Comparison of ENCODE assay signal across 18 cellular contexts in genomic region chr4:105135746-105136145, GRCh38. TPM values are rescaled to one million over a fixed set of nuclear protein-coding genes. Genes with fewer than 3 reads are reported as not detected.
DNase-seq lines count a peak whose midpoint lies in the region; ATAC-seq and TF ChIP-seq lines count a peak whose summit lies in the region.
"Had no signal": no experiment of that assay in that cellular context is flagged by ENCODE, and none has a peak within 500 bp of the region (broad histone marks: within the 10 kb centered on the region; RNA-seq: fewer than 3 reads in every experiment).

No MANE protein-coding gene starts in this region.

- H2AFZ ChIP-seq in mammary epithelial cell (ENCODE audit: low read depth, low read length) = no peak overlapping the region

- H3K27me3 ChIP-seq in neutrophil (no peaks in the 10 kb centered on the region), mammary epithelial cell (ENCODE audit: insufficient read depth, low read length) (no peaks in the 10 kb centered on the region)
- H3K27me3 ChIP-seq: ascending aorta, gastrocnemius medialis had no signal

- H3K9ac ChIP-seq in SK-N-MC (ENCODE audit: insufficient read length) = no peak overlapping the region
- no peak overlapping the region for H3K9ac ChIP-seq in mammary epithelial cell (ENCODE audit: insufficient read depth, low read length)

- WGBS in mammary epithelial cell (ENCODE audit: low coverage, missing lambda C conversion rate) = 89% methylated on average over 2 of the region's 2 CpGs

- no peak overlapping the region for H3K4me2 ChIP-seq in mammary epithelial cell (ENCODE audit: insufficient read depth, low read depth, low read length)

- peaks cover 38 to 39% of the 10 kb centered on the region in 2 experiments for H3K4me1 ChIP-seq in neutrophil (ENCODE audit: control insufficient read depth in 1 of 2, insufficient read depth in 1 of 2, low read depth in 1 of 2, low read length in 1 of 2)
- peaks cover 6% of the 10 kb centered on the region for H3K4me1 ChIP-seq in mammary epithelial cell (ENCODE audit: insufficient read depth, low read length)
- H3K4me1 ChIP-seq: ascending aorta, gastrocnemius medialis had no signal

- peak overlapping the region; percentile 40 for H3K4me3 ChIP-seq in SK-N-MC
- H3K4me3 ChIP-seq in neutrophil (ENCODE audit: low read depth in 1 of 2, low read length in 1 of 2) = no peak overlapping the region
- no peak overlapping the region for H3K4me3 ChIP-seq in mammary epithelial cell (replicated peaks in 1 of 3; ENCODE audit: insufficient read depth in 1 of 3, low read depth in 2 of 3, low read length in 3 of 3)
- H3K4me3 ChIP-seq: ascending aorta, gastrocnemius medialis had no signal

- TF ChIP-seq CTCF in neutrophil (IDR thresholded peaks at IDR 0.05) (no peak), mammary epithelial cell (conservative IDR thresholded peaks at IDR 0.05 in 1 of 2, IDR thresholded peaks at IDR 0.05 in 1 of 2; ENCODE audit: extremely low read depth in 1 of 2, insufficient read depth in 1 of 2, low read depth in 1 of 2, low read length in 2 of 2) (no peak)

- intact Hi-C loops in mammary epithelial cell (cut with micrococcal nuclease) = no loop called here
- intact Hi-C loops in activated naive CD4-positive, alpha-beta T cell treated with anti-CD3 and anti-CD28 coated beads for 36 hours (cut with micrococcal nuclease) = no loop called here

- BruUV-seq in mammary epithelial cell (replicated peaks; lab: Mats Ljungman, UMichigan) = no TSS peak

- H3K9me3 Mint-ChIP-seq in activated naive CD4-positive, alpha-beta T cell treated with anti-CD3 and anti-CD28 coated beads for 36 hours = no peaks in the 10 kb centered on the region
- H3K9me3 Mint-ChIP-seq: activated CD4-positive, alpha-beta T cell treated with anti-CD3 and anti-CD28 coated beads, Interleukin-2, amount 10 ng/mL, durations not matched to agents 24 days and 14 days; activated T-helper 1 cell treated with anti-CD3 and anti-CD28 coated beads, Interleukin-12 subunit alpha, Interleukin-12 subunit beta, Interleukin-2, Interleukin-4 antibody, amounts not matched to agents 30 ng/mL and 10 ng/mL and 1 ng/mL, durations not matched to agents 14 hours and 24 hours and 36 hours; CD4-positive, alpha-beta memory T cell had no signal

- H3K4me1 Mint-ChIP-seq in activated naive CD4-positive, alpha-beta T cell treated with anti-CD3 and anti-CD28 coated beads for 36 hours (ENCODE audit: low read depth) = peaks cover 15% of the 10 kb centered on the region
- H3K4me1 Mint-ChIP-seq: CD4-positive, alpha-beta memory T cell had no signal

- DNase-seq in SK-N-MC (ENCODE audit: low read depth, low spot score) (peak; percentile 80), mammary epithelial cell (no peak), DMS153 (lab: John Stamatoyannopoulos, UW) (no peak)
- DNase-seq in activated naive CD4-positive, alpha-beta T cell treated with anti-CD3 and anti-CD28 coated beads for 36 hours = no peak
- DNase-seq: activated CD4-positive, alpha-beta T cell treated with anti-CD3 and anti-CD28 coated beads, Interleukin-2, amount 10 ng/mL, durations not matched to agents 24 days and 14 days; CD4-positive, alpha-beta memory T cell; gastrocnemius medialis; HCEC 1CT; islet precursor cell; NCI-H187; stimulated activated CD4-positive, alpha-beta T cell treated with anti-CD3 and anti-CD28 coated beads, Interleukin-15, amount 100 ng/mL, for 24 hours; SW 1271 had no signal

- peak overlapping the region; percentile 77 for H3K27ac ChIP-seq in SK-N-MC
- H3K27ac ChIP-seq in neutrophil = peak overlapping the region; percentile 50
- H3K27ac ChIP-seq in mammary epithelial cell (ENCODE audit: insufficient read depth, low read depth, low read length) = no peak overlapping the region
- H3K27ac ChIP-seq: ascending aorta, gastrocnemius medialis had no signal

- no peaks in the 10 kb centered on the region for H3K36me3 Mint-ChIP-seq in activated naive CD4-positive, alpha-beta T cell treated with anti-CD3 and anti-CD28 coated beads for 36 hours (ENCODE audit: low read depth)
- H3K36me3 Mint-ChIP-seq: CD4-positive, alpha-beta memory T cell had no signal

- H3K4me3 Mint-ChIP-seq in activated naive CD4-positive, alpha-beta T cell treated with anti-CD3 and anti-CD28 coated beads for 36 hours = no peak overlapping the region
- H3K4me3 Mint-ChIP-seq: activated CD4-positive, alpha-beta T cell treated with anti-CD3 and anti-CD28 coated beads, Interleukin-2, amount 10 ng/mL, durations not matched to agents 24 days and 14 days; activated T-helper 1 cell treated with anti-CD3 and anti-CD28 coated beads, Interleukin-12 subunit alpha, Interleukin-12 subunit beta, Interleukin-2, Interleukin-4 antibody, amounts not matched to agents 30 ng/mL and 10 ng/mL and 1 ng/mL, durations not matched to agents 14 hours and 24 hours and 36 hours; CD4-positive, alpha-beta memory T cell had no signal

- CTCF ChIA-PET in mammary epithelial cell (lab: Charles Lee; ENCODE audit: low non-redundant PET) = no interaction called here
- CTCF ChIA-PET in activated naive CD4-positive, alpha-beta T cell treated with anti-CD3 and anti-CD28 coated beads for 36 hours (lab: Charles Lee) = no interaction called here

- ATAC-seq in GM18861 (IDR thresholded peaks at IDR 0.05; ENCODE audit: unreplicated experiment) = peak; percentile 73
- ATAC-seq in HG03354 (IDR thresholded peaks at IDR 0.05; ENCODE audit: poor library complexity, severe bottlenecking, unreplicated experiment) = peak; percentile 69
- no peak for ATAC-seq in GM18520 (IDR thresholded peaks at IDR 0.05; ENCODE audit: unreplicated experiment)
- ATAC-seq: gastrocnemius medialis had no signal

- dilution Hi-C loops in mammary epithelial cell (cut with HindIII; ENCODE audit: low sequenced_read_pairs) = no loop called here

- H3K36me3 ChIP-seq in SK-N-MC (ENCODE audit: insufficient read depth, low read length) = no peaks in the 10 kb centered on the region
- H3K36me3 ChIP-seq in neutrophil = no peaks in the 10 kb centered on the region
- no peaks in the 10 kb centered on the region for H3K36me3 ChIP-seq in mammary epithelial cell (ENCODE audit: insufficient read depth, low read length)
- H3K36me3 ChIP-seq: ascending aorta, gastrocnemius medialis had no signal

- H3K9me3 ChIP-seq in SK-N-MC (ENCODE audit: low read depth, low read length) (no peaks in the 10 kb centered on the region), neutrophil (no peaks in the 10 kb centered on the region), mammary epithelial cell (replicated peaks; ENCODE audit: insufficient read depth, low read length) (no peaks in the 10 kb centered on the region)
- H3K9me3 ChIP-seq: ascending aorta, gastrocnemius medialis had no signal

- H3K27me3 Mint-ChIP-seq in activated naive CD4-positive, alpha-beta T cell treated with anti-CD3 and anti-CD28 coated beads for 36 hours (ENCODE audit: low read depth) = no peaks in the 10 kb centered on the region
- H3K27me3 Mint-ChIP-seq: activated CD4-positive, alpha-beta T cell treated with anti-CD3 and anti-CD28 coated beads, Interleukin-2, amount 10 ng/mL, durations not matched to agents 24 days and 14 days; CD4-positive, alpha-beta memory T cell had no signal

- H3K79me2 ChIP-seq in mammary epithelial cell (ENCODE audit: insufficient read depth, low read length) = no peaks in the 10 kb centered on the region

- no peaks in the 10 kb centered on the region for H4K20me1 ChIP-seq in mammary epithelial cell (ENCODE audit: insufficient read depth, low read length)

- in situ Hi-C loops in mammary epithelial cell (cut with MboI; ENCODE audit: low sequenced_read_pairs in 2 of 2) = loop anchor here in 1 of 2 donors (25.0 kb wide), 1 partner anchor 327 kb away; the partner anchor contains the start of gene PPA2

- no peak overlapping the region for H3K27ac Mint-ChIP-seq in activated naive CD4-positive, alpha-beta T cell treated with anti-CD3 and anti-CD28 coated beads for 36 hours
- H3K27ac Mint-ChIP-seq: activated CD4-positive, alpha-beta T cell treated with anti-CD3 and anti-CD28 coated beads, Interleukin-2, amount 10 ng/mL, durations not matched to agents 24 days and 14 days; activated T-helper 1 cell treated with anti-CD3 and anti-CD28 coated beads, Interleukin-12 subunit alpha, Interleukin-12 subunit beta, Interleukin-2, Interleukin-4 antibody, amounts not matched to agents 30 ng/mL and 10 ng/mL and 1 ng/mL, durations not matched to agents 14 hours and 24 hours and 36 hours; CD4-positive, alpha-beta memory T cell had no signal

RNA-seq across cellular contexts. Expression of gene TET2, which starts 10.9 kb away (rescaled TPM):
- total RNA-seq in mammary epithelial cell = 10 to 100 TPM; 16.4 to 18.0 TPM
- 5.7 TPM for polyA plus RNA-seq in mammary epithelial cell
- 8.3 TPM for polyA minus RNA-seq in mammary epithelial cell
- 10 to 100 TPM; 36.0 to 36.1 TPM for total RNA-seq in activated naive CD4-positive, alpha-beta T cell treated with anti-CD3 and anti-CD28 coated beads for 36 hours
